In the genomic region with DNA sequence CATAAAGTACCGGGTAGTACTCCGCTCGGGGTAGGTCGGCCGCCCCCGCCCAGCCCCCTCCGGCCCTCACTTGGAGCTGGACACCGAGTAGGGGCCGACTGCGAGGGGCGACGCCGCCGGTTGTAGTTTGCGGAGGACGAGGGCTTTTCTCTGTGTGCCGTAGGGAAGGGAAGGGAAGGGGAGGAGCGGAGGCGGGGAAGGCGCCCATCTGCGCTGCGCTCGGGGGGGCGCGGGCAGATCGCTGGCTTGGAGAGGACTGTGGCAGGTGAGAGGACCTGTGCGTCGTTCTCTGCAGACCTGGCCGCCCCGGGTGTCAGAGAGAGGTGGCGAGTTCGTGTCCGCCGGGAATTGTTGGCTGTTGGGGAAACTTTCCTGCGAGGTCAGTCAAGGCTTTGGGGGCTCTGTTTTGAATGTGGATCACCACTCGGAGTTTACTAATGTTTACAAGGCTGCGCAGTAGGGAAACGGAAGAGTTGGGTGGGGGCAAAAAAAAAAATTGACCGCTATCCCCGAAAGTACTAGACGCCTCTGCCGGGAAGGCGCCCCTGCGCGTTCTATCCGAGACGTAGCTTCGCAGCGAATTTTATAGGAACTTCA, we compare ENCODE assay signal across 1 cellular context.
TF ChIP-seq lines count a peak whose summit lies in the region.

No MANE protein-coding gene starts in this region.

TF ChIP-seq in K562, 482 proteins besides CTCF, POLR2A, EP300 and RAD21 (continued from another document and continues in another):
- TF ChIP-seq, protein P1, sequence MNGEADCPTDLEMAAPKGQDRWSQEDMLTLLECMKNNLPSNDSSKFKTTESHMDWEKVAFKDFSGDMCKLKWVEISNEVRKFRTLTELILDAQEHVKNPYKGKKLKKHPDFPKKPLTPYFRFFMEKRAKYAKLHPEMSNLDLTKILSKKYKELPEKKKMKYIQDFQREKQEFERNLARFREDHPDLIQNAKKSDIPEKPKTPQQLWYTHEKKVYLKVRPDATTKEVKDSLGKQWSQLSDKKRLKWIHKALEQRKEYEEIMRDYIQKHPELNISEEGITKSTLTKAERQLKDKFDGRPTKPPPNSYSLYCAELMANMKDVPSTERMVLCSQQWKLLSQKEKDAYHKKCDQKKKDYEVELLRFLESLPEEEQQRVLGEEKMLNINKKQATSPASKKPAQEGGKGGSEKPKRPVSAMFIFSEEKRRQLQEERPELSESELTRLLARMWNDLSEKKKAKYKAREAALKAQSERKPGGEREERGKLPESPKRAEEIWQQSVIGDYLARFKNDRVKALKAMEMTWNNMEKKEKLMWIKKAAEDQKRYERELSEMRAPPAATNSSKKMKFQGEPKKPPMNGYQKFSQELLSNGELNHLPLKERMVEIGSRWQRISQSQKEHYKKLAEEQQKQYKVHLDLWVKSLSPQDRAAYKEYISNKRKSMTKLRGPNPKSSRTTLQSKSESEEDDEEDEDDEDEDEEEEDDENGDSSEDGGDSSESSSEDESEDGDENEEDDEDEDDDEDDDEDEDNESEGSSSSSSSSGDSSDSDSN (IDR thresholded peaks at IDR 0.05; ENCODE audit: borderline replicate concordance in 1 of 2, low read depth in 2 of 2, low read length in 2 of 2): peak; percentile 39 to 69; a peak in 1 of 4 replicates
- TF ChIP-seq NCOA6 (IDR thresholded peaks at IDR 0.05) (no peak), MTA1 (IDR thresholded peaks at IDR 0.05; ENCODE audit: borderline replicate concordance) (no peak), ILF3 (IDR thresholded peaks at IDR 0.05; ENCODE audit: borderline replicate concordance) (no peak; the same call in 1 of the 2 replicates), GABPB1 (CRISPR knock-in tag; IDR thresholded peaks at IDR 0.05) (0 out of 2 replicates have a peak, but pooled peaks have one; percentile 30), CHD1 (IDR thresholded peaks at IDR 0.05; ENCODE audit: low read length) (peak; percentile 90), ELF2 (CRISPR knock-in tag; IDR thresholded peaks at IDR 0.05) (0 out of 2 replicates have a peak, but pooled peaks have one; percentile 33), MTA2 (IDR thresholded peaks at IDR 0.05; ENCODE audit: low read depth) (no peak), SMAD3 (CRISPR knock-in tag; conservative IDR thresholded peaks at IDR 0.05) (0 out of 2 replicates have a peak, but pooled peaks have one; percentile 43), RBM17 (IDR thresholded peaks at IDR 0.05; ENCODE audit: borderline replicate concordance, low read depth, low read length) (no peak), ZNF436 (CRISPR knock-in tag; IDR thresholded peaks at IDR 0.05) (peak; percentile 83), SRSF1 (IDR thresholded peaks at IDR 0.05; ENCODE audit: low read depth, low read length) (no peak), ZNF778 (CRISPR knock-in tag; IDR thresholded peaks at IDR 0.05) (no peak), FOXP1 (CRISPR knock-in tag; IDR thresholded peaks at IDR 0.05) (0 out of 2 replicates have a peak, but pooled peaks have one; percentile 45), SIRT6 (IDR thresholded peaks at IDR 0.05; ENCODE audit: low read depth, low read length) (no peak), JUN (IDR thresholded peaks at IDR 0.05; ENCODE audit: borderline replicate concordance, low read depth, low read length) (no peak), JUN (CRISPR knock-in tag; IDR thresholded peaks at IDR 0.05; ENCODE audit: borderline replicate concordance) (0 out of 2 replicates have a peak, but pooled peaks have one; percentile 39), MXI1 (IDR thresholded peaks at IDR 0.05; ENCODE audit: low read depth, low read length) (no peak), NRF1 (conservative IDR thresholded peaks at IDR 0.05 in 1 of 2, IDR thresholded peaks at IDR 0.05 in 1 of 2) (no peak), KDM2B (CRISPR knock-in tag; IDR thresholded peaks at IDR 0.05) (no peak), POLR2H (tag; IDR thresholded peaks at IDR 0.05; ENCODE audit: low read depth) (peak; percentile 98), HDAC6 (IDR thresholded peaks at IDR 0.05; ENCODE audit: low read depth, low read length) (0 out of 2 replicates have a peak, but pooled peaks have one; percentile 70), KHSRP (IDR thresholded peaks at IDR 0.05) (no peak), MBD2 (IDR thresholded peaks at IDR 0.05; ENCODE audit: borderline replicate concordance, low read depth) (no peak; the same call in none of the 2 replicates), DDX20 (tag; IDR thresholded peaks at IDR 0.05; ENCODE audit: low read depth) (no peak), DPF2 (IDR thresholded peaks at IDR 0.05) (peak; percentile 26; the same call in 1 of the 2 replicates), EGR1 (conservative IDR thresholded peaks at IDR 0.05) (peak; percentile 21; the same call in 1 of the 2 replicates), TSC22D4 (tag; IDR thresholded peaks at IDR 0.05) (no peak), TBL1XR1 (IDR thresholded peaks at IDR 0.05; ENCODE audit: low read length in 2 of 2) (no peak), FOXA3 (CRISPR knock-in tag; conservative IDR thresholded peaks at IDR 0.05 in 1 of 2, IDR thresholded peaks at IDR 0.05 in 1 of 2) (peak in 1 of 2 experiments; percentile 62; a peak in 2 of 4 replicates), CC2D1A (IDR thresholded peaks at IDR 0.05) (no peak), PCBP2 (IDR thresholded peaks at IDR 0.05; ENCODE audit: low read depth, low read length, poor library complexity, severe bottlenecking) (no peak), HDAC1 (IDR thresholded peaks at IDR 0.05) (peak in 1 of 2 experiments; percentile 37; a peak in 1 of 4 replicates), KDM4B (IDR thresholded peaks at IDR 0.05; ENCODE audit: borderline replicate concordance in 2 of 2, low read depth in 1 of 2) (no peak), MYBL2 (IDR thresholded peaks at IDR 0.05; ENCODE audit: low read depth) (no peak), MYBL2 (CRISPR knock-in tag; IDR thresholded peaks at IDR 0.05; ENCODE audit: borderline replicate concordance) (no peak), HNRNPK (IDR thresholded peaks at IDR 0.05; ENCODE audit: low read depth, low read length, poor library complexity, severe bottlenecking) (no peak)
- TF ChIP-seq, protein P2, sequence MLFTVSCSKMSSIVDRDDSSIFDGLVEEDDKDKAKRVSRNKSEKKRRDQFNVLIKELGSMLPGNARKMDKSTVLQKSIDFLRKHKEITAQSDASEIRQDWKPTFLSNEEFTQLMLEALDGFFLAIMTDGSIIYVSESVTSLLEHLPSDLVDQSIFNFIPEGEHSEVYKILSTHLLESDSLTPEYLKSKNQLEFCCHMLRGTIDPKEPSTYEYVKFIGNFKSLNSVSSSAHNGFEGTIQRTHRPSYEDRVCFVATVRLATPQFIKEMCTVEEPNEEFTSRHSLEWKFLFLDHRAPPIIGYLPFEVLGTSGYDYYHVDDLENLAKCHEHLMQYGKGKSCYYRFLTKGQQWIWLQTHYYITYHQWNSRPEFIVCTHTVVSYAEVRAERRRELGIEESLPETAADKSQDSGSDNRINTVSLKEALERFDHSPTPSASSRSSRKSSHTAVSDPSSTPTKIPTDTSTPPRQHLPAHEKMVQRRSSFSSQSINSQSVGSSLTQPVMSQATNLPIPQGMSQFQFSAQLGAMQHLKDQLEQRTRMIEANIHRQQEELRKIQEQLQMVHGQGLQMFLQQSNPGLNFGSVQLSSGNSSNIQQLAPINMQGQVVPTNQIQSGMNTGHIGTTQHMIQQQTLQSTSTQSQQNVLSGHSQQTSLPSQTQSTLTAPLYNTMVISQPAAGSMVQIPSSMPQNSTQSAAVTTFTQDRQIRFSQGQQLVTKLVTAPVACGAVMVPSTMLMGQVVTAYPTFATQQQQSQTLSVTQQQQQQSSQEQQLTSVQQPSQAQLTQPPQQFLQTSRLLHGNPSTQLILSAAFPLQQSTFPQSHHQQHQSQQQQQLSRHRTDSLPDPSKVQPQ (CRISPR knock-in tag; IDR thresholded peaks at IDR 0.05; ENCODE audit: borderline replicate concordance): no peak
- TF ChIP-seq, protein P3, sequence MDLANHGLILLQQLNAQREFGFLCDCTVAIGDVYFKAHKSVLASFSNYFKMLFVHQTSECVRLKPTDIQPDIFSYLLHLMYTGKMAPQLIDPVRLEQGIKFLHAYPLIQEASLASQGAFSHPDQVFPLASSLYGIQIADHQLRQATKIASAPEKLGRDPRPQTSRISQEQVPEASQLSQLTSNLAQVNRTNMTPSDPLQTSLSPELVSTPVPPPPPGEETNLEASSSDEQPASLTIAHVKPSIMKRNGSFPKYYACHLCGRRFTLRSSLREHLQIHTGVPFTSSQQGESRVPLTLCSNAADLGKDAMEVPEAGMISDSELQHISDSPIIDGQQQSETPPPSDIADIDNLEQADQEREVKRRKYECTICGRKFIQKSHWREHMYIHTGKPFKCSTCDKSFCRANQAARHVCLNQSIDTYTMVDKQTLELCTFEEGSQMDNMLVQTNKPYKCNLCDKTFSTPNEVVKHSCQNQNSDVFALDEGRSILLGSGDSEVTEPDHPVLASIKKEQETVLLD (IDR thresholded peaks at IDR 0.05): no peak
- TF ChIP-seq, protein P4, sequence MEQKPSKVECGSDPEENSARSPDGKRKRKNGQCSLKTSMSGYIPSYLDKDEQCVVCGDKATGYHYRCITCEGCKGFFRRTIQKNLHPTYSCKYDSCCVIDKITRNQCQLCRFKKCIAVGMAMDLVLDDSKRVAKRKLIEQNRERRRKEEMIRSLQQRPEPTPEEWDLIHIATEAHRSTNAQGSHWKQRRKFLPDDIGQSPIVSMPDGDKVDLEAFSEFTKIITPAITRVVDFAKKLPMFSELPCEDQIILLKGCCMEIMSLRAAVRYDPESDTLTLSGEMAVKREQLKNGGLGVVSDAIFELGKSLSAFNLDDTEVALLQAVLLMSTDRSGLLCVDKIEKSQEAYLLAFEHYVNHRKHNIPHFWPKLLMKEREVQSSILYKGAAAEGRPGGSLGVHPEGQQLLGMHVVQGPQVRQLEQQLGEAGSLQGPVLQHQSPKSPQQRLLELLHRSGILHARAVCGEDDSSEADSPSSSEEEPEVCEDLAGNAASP (IDR thresholded peaks at IDR 0.05): no peak
- TF ChIP-seq, protein P5, sequence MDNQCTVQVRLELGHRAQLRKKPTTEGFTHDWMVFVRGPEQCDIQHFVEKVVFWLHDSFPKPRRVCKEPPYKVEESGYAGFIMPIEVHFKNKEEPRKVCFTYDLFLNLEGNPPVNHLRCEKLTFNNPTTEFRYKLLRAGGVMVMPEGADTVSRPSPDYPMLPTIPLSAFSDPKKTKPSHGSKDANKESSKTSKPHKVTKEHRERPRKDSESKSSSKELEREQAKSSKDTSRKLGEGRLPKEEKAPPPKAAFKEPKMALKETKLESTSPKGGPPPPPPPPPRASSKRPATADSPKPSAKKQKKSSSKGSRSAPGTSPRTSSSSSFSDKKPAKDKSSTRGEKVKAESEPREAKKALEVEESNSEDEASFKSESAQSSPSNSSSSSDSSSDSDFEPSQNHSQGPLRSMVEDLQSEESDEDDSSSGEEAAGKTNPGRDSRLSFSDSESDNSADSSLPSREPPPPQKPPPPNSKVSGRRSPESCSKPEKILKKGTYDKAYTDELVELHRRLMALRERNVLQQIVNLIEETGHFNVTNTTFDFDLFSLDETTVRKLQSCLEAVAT (IDR thresholded peaks at IDR 0.05): peak; percentile 72 to 81; a peak in 2 of 4 replicates
- TF ChIP-seq, protein P6, sequence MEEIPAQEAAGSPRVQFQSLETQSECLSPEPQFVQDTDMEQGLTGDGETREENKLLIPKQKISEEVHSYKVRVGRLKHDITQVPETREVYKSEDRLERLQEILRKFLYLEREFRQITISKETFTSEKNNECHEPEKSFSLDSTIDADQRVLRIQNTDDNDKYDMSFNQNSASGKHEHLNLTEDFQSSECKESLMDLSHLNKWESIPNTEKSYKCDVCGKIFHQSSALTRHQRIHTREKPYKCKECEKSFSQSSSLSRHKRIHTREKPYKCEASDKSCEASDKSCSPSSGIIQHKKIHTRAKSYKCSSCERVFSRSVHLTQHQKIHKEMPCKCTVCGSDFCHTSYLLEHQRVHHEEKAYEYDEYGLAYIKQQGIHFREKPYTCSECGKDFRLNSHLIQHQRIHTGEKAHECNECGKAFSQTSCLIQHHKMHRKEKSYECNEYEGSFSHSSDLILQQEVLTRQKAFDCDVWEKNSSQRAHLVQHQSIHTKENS (CRISPR knock-in tag; IDR thresholded peaks at IDR 0.05): no peak
- TF ChIP-seq, protein P7, sequence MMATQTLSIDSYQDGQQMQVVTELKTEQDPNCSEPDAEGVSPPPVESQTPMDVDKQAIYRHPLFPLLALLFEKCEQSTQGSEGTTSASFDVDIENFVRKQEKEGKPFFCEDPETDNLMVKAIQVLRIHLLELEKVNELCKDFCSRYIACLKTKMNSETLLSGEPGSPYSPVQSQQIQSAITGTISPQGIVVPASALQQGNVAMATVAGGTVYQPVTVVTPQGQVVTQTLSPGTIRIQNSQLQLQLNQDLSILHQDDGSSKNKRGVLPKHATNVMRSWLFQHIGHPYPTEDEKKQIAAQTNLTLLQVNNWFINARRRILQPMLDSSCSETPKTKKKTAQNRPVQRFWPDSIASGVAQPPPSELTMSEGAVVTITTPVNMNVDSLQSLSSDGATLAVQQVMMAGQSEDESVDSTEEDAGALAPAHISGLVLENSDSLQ (IDR thresholded peaks at IDR 0.05): no peak
- TF ChIP-seq, protein P8, sequence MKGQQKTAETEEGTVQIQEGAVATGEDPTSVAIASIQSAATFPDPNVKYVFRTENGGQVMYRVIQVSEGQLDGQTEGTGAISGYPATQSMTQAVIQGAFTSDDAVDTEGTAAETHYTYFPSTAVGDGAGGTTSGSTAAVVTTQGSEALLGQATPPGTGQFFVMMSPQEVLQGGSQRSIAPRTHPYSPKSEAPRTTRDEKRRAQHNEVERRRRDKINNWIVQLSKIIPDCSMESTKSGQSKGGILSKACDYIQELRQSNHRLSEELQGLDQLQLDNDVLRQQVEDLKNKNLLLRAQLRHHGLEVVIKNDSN (CRISPR knock-in tag; IDR thresholded peaks at IDR 0.05): no peak
- TF ChIP-seq, protein P9, sequence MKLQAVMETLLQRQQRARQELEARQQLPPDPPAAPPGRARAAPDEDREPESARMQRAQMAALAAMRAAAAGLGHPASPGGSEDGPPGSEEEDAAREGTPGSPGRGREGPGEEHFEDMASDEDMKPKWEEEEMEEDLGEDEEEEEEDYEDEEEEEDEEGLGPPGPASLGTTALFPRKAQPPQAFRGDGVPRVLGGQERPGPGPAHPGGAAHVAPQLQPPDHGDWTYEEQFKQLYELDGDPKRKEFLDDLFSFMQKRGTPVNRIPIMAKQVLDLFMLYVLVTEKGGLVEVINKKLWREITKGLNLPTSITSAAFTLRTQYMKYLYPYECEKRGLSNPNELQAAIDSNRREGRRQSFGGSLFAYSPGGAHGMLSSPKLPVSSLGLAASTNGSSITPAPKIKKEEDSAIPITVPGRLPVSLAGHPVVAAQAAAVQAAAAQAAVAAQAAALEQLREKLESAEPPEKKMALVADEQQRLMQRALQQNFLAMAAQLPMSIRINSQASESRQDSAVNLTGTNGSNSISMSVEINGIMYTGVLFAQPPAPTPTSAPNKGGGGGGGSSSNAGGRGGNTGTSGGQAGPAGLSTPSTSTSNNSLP (IDR thresholded peaks at IDR 0.05; ENCODE audit: borderline replicate concordance, low read depth, low read length): no peak
- TF ChIP-seq, protein P10, sequence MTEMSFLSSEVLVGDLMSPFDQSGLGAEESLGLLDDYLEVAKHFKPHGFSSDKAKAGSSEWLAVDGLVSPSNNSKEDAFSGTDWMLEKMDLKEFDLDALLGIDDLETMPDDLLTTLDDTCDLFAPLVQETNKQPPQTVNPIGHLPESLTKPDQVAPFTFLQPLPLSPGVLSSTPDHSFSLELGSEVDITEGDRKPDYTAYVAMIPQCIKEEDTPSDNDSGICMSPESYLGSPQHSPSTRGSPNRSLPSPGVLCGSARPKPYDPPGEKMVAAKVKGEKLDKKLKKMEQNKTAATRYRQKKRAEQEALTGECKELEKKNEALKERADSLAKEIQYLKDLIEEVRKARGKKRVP (CRISPR knock-in tag; IDR thresholded peaks at IDR 0.05): no peak
